Comparison of ENCODE assay signal across 2 cellular contexts in genomic region chr22:31235076-31235475, GRCh38.
TF ChIP-seq lines count a peak whose summit lies in the region.

No MANE protein-coding gene starts in this region.

TF ChIP-seq in liver, 16 proteins besides CTCF, POLR2A, EP300 and RAD21:
- TF ChIP-seq MAX (IDR thresholded peaks at IDR 0.05) (peak; percentile 33), FOXA1 (IDR thresholded peaks at IDR 0.05) (no peak), SP1 (IDR thresholded peaks at IDR 0.05) (no peak), NR2F2 (IDR thresholded peaks at IDR 0.05) (peak; percentile 48), TAF1 (conservative IDR thresholded peaks at IDR 0.05) (no peak), GABPA (IDR thresholded peaks at IDR 0.05 in 1 of 2, conservative IDR thresholded peaks at IDR 0.05 in 1 of 2) (no peak)

TF ChIP-seq in HepG2, 621 proteins besides CTCF, POLR2A, EP300 and RAD21:
- TF ChIP-seq HMGXB3 (CRISPR knock-in tag; IDR thresholded peaks at IDR 0.05; ENCODE audit: borderline replicate concordance), result no peak
- no peak for TF ChIP-seq WIZ (CRISPR knock-in tag; IDR thresholded peaks at IDR 0.05)
- TF ChIP-seq ZSCAN20 (CRISPR knock-in tag; IDR thresholded peaks at IDR 0.05; ENCODE audit: borderline replicate concordance), result no peak
- TF ChIP-seq MLXIP (CRISPR knock-in tag; IDR thresholded peaks at IDR 0.05; ENCODE audit: borderline replicate concordance), result no peak
- no peak for TF ChIP-seq MAFG (CRISPR knock-in tag; IDR thresholded peaks at IDR 0.05)
- TF ChIP-seq KDM3A (CRISPR knock-in tag; IDR thresholded peaks at IDR 0.05; ENCODE audit: low read depth), result no peak
TF ChIP-seq in HepG2: peak in this region for 0.
